8 cellular contexts compared by ENCODE assay signal in genomic region chr2:172972005-172972619, GRCh38.
DNase-seq lines count a peak whose midpoint lies in the region; ATAC-seq and TF ChIP-seq lines count a peak whose summit lies in the region.

No MANE protein-coding gene starts in this region.

- WGBS in spleen, 5 donors: 52 to 59% (median 54%) methylated on average over 12 of the region's 12 CpGs

- H3K4me1 Mint-ChIP-seq in glutamatergic neuron (ENCODE audit: low read depth, unreplicated experiment): no peaks in the 10 kb centered on the region

- H3K4me1 ChIP-seq in spleen: peaks cover 0 to 9% (median 2%) of the 10 kb centered on the region in 6 donors

- peaks cover 3% of the 10 kb centered on the region for H3K9me3 Mint-ChIP-seq in glutamatergic neuron (ENCODE audit: unreplicated experiment)

- ATAC-seq in HG03139 (IDR thresholded peaks at IDR 0.05; ENCODE audit: unreplicated experiment): no peak

- TF ChIP-seq CTCF in glutamatergic neuron (IDR thresholded peaks at IDR 0.05; ENCODE audit: partially characterized antibody, unreplicated experiment) (peak; percentile 75), spleen (IDR thresholded peaks at IDR 0.05 in 8 of 11, conservative IDR thresholded peaks at IDR 0.05 in 3 of 11) (peak in 9 of 11 experiments; percentile 35 to 79 (median 65))

- H3K36me3 Mint-ChIP-seq in glutamatergic neuron (ENCODE audit: unreplicated experiment): no peaks in the 10 kb centered on the region

- H3K36me3 ChIP-seq in spleen: no peaks in the 10 kb centered on the region

- H3K27me3 Mint-ChIP-seq in glutamatergic neuron (ENCODE audit: unreplicated experiment): peaks cover 2% of the 10 kb centered on the region

- no peaks in the 10 kb centered on the region for H3K9me3 ChIP-seq in spleen

- no peak overlapping the region for H3K27ac Mint-ChIP-seq in glutamatergic neuron (ENCODE audit: unreplicated experiment)

- peaks cover 0 to 4% (median 0%) of the 10 kb centered on the region in 7 donors for H3K27me3 ChIP-seq in spleen (replicated peaks in 1 of 7)

- H3K27ac ChIP-seq in spleen: no peak overlapping the region

- DNase-seq in AML-193 (lab: John Stamatoyannopoulos, UW) (peak; percentile 13 to 51), GM19238 (ENCODE audit: insufficient read length, low spot score) (peak; percentile 37), NCI-H1694 treated with DMSO at 0.1 percent for 48 hours (lab: John Stamatoyannopoulos, UW) (peak; percentile 42), activated T-cell treated with anti-CD3 and anti-CD28 coated beads for 24 hours (ENCODE audit: low read depth) (peak; percentile 40), glutamatergic neuron (peak; percentile 67), spleen (no peak), C1 segment of cervical spinal cord (lab: John Stamatoyannopoulos, UW) (no peak)

- no peak for TF ChIP-seq POLR2A in spleen (IDR thresholded peaks at IDR 0.05)

- no peak overlapping the region for H3K4me3 ChIP-seq in spleen

- intact Hi-C loops in spleen (cut with DNase I; ENCODE audit: low total_unique reads): no loop called here

- no peak overlapping the region for H3K4me3 Mint-ChIP-seq in glutamatergic neuron (ENCODE audit: unreplicated experiment)

Comparison
In these comparisons a context has a peak if more than half of its experiments do, and no peak if none do; other contexts are left out.
1. DNase-seq: peak in AML-193 (2 of 2), GM19238 (single experiment), NCI-H1694 treated with DMSO at 0.1 percent for 48 hours (single experiment), activated T-cell treated with anti-CD3 and anti-CD28 coated beads for 24 hours (single experiment) and glutamatergic neuron (single experiment); none in spleen (single experiment) and C1 segment of cervical spinal cord (0 of 14).